29 cellular contexts compared by ENCODE assay signal in genomic region chr16:76287466-76287865, GRCh38. TPM values are rescaled to one million over a fixed set of nuclear protein-coding genes. Genes with fewer than 3 reads are reported as not detected.
"Had no signal": no experiment of that assay in that cellular context is flagged by ENCODE, and none has a peak within 500 bp of the region (broad histone marks: within the 10 kb centered on the region; RNA-seq: fewer than 3 reads in every experiment).

No MANE protein-coding gene starts in this region.

- DNase-seq: activated B cell treated with CpG ODN at 0.5 μM for 24 hours; activated CD4-positive, alpha-beta T cell treated with anti-CD3 and anti-CD28 coated beads for 1 hour; activated CD4-positive, alpha-beta T cell treated with anti-CD3 and anti-CD28 coated beads, Interleukin-2, amount 10 ng/mL, durations not matched to agents 24 days and 14 days; activated CD4-positive, alpha-beta T cell treated with anti-CD3 and anti-CD28 coated beads, Interleukin-2, amount 50 U/mL, for 48 hours; activated CD8-positive, alpha-beta memory T cell treated with anti-CD3 and anti-CD28 coated beads, Interleukin-2, amount 10 ng/mL, durations not matched to agents 7 days and 5 days; activated effector memory CD4-positive, alpha-beta T cell treated with Interleukin-2 at 50 U/mL for 16 hours; activated naive CD4-positive, alpha-beta T cell; activated T-cell treated with anti-CD3 and anti-CD28 coated beads, Interleukin-2, amount 50 U/mL, for 24 hours; amniotic stem cell; body of pancreas; central memory CD4-positive, alpha-beta T cell; MV-4-11; NCI-H1092 treated with DMSO at 0.1 percent for 48 hours; NCI-H1417 treated with DMSO at 0.1 percent for 48 hours; NCI-H187; NCI-H2081; NCI-H2227 treated with DMSO at 0.1 percent for 48 hours; NCI-H748 treated with DMSO at 0.1 percent for 48 hours; PC-3; SHP77 had no signal

- H3K4me2 ChIP-seq: KMS-11 had no signal

- H3K4me3 ChIP-seq: ascending aorta, body of pancreas, SJSA1 had no signal

- H3K4me1 ChIP-seq: ascending aorta, body of pancreas, SJSA1 had no signal

- H3K36me3 ChIP-seq: ascending aorta, SJSA1 had no signal

- H3K9me3 ChIP-seq: ascending aorta, body of pancreas had no signal

- H3K27me3 ChIP-seq: ascending aorta, body of pancreas, SJSA1 had no signal

- H3K27ac ChIP-seq: ascending aorta, body of pancreas, KMS-11, SJSA1 had no signal

- FAIRE-seq: bronchial epithelial cell, colon, RCC 7860 had no signal

- H3K9ac ChIP-seq: KMS-11 had no signal

RNA-seq across cellular contexts. Expression of gene CNTNAP4, which starts 10.3 kb away (rescaled TPM):
- total RNA-seq: activated B cell treated with CpG ODN at 0.5 μM for 24 hours; activated CD4-positive, alpha-beta T cell treated with anti-CD3 and anti-CD28 coated beads, Interleukin-2, amount 10 ng/mL, durations not matched to agents 24 days and 14 days; activated CD8-positive, alpha-beta memory T cell treated with anti-CD3 and anti-CD28 coated beads, Interleukin-2, amount 10 ng/mL, durations not matched to agents 7 days and 5 days; activated T-helper 1 cell treated with anti-CD3 and anti-CD28 coated beads, Interleukin-12 subunit alpha, Interleukin-12 subunit beta, Interleukin-2, Interleukin-4 antibody, amounts not matched to agents 30 ng/mL and 10 ng/mL and 1 ng/mL, durations not matched to agents 14 hours and 24 hours and 36 hours; ascending aorta; body of pancreas; bronchial epithelial cell; MCF 10A; PC-3; SJSA1 had no signal
- polyA plus RNA-seq: IgD-negative memory B cell had no signal
